In the genomic region with DNA sequence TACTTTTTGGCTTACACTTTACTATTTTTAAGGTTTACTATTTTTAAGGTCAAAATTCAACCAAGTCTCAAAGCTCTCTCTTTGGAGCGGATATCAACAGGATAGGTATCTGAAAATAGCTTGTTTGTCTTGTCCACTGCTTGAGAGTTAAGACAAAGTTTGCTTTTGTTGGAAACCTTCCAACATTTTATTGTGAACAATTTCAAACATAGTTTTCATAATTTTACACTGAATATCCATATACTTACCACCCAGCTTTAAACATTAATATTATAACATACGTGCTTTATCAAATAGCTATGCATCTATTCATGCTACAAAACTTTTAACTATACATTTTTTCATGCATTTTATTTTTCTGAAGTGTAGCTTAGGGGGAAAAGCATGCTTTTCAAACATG, we compare ENCODE assay signal across 13 cellular contexts.
DNase-seq lines count a peak whose midpoint lies in the region; ATAC-seq and TF ChIP-seq lines count a peak whose summit lies in the region.
"Had no signal": no experiment of that assay in that cellular context is flagged by ENCODE, and none has a peak within 500 bp of the region (broad histone marks: within the 10 kb centered on the region; RNA-seq: fewer than 3 reads in every experiment).

No MANE protein-coding gene starts in this region.

- H3K36me3 Mint-ChIP-seq in activated T-cell treated with anti-CD3 and anti-CD28 coated beads, Interleukin-2, amount 50 U/mL, for 4 hours (ENCODE audit: insufficient read depth) = peaks cover 52% of the 10 kb centered on the region
- H3K36me3 Mint-ChIP-seq in central memory CD8-positive, alpha-beta T cell (ENCODE audit: insufficient read depth) = peaks cover 57% of the 10 kb centered on the region
- H3K36me3 Mint-ChIP-seq in osteocyte (ENCODE audit: unreplicated experiment) = no peaks in the 10 kb centered on the region

- H3K27me3 Mint-ChIP-seq in activated T-cell treated with anti-CD3 and anti-CD28 coated beads, Interleukin-2, amount 50 U/mL, for 4 hours (ENCODE audit: low read depth) = no peaks in the 10 kb centered on the region
- no peaks in the 10 kb centered on the region for H3K27me3 Mint-ChIP-seq in central memory CD8-positive, alpha-beta T cell
- no peaks in the 10 kb centered on the region for H3K27me3 Mint-ChIP-seq in osteocyte (ENCODE audit: unreplicated experiment)
- H3K27me3 Mint-ChIP-seq: memory B cell had no signal

- H3K9me3 Mint-ChIP-seq in activated T-cell treated with anti-CD3 and anti-CD28 coated beads, Interleukin-2, amount 50 U/mL, for 4 hours = no peaks in the 10 kb centered on the region
- H3K9me3 Mint-ChIP-seq in central memory CD8-positive, alpha-beta T cell = no peaks in the 10 kb centered on the region
- no peaks in the 10 kb centered on the region for H3K9me3 Mint-ChIP-seq in osteocyte (ENCODE audit: unreplicated experiment)
- H3K9me3 Mint-ChIP-seq: GM23338, memory B cell had no signal

- H3K4me3 ChIP-seq in Peyer's patch = no peak overlapping the region
- H3K4me3 ChIP-seq: GM23338 had no signal

- TF ChIP-seq CTCF in Peyer's patch (IDR thresholded peaks at IDR 0.05) = no peak
- no peak for TF ChIP-seq CTCF in osteocyte (IDR thresholded peaks at IDR 0.05)

- peak overlapping the region; percentile 74 for H3K4me3 Mint-ChIP-seq in activated T-cell treated with anti-CD3 and anti-CD28 coated beads, Interleukin-2, amount 50 U/mL, for 4 hours
- peak overlapping the region; percentile 91 for H3K4me3 Mint-ChIP-seq in central memory CD8-positive, alpha-beta T cell
- H3K4me3 Mint-ChIP-seq in osteocyte (ENCODE audit: unreplicated experiment) = no peak overlapping the region
- H3K4me3 Mint-ChIP-seq: GM23338 had no signal

- no peak for ATAC-seq in activated T-cell treated with anti-CD3 and anti-CD28 coated beads, Interleukin-2, amount 50 U/mL, for 4 hours
- no peak for ATAC-seq in central memory CD8-positive, alpha-beta T cell (replicated peaks; ENCODE audit: extremely low read depth, poor library complexity, severe bottlenecking)
- ATAC-seq in GM21360 (IDR thresholded peaks at IDR 0.05; ENCODE audit: unreplicated experiment) = no peak
- ATAC-seq: GM23338, HepG2 had no signal

- peaks cover 98% of the 10 kb centered on the region for H3K4me1 Mint-ChIP-seq in activated T-cell treated with anti-CD3 and anti-CD28 coated beads, Interleukin-2, amount 50 U/mL, for 4 hours (ENCODE audit: low read depth)
- H3K4me1 Mint-ChIP-seq in central memory CD8-positive, alpha-beta T cell = peaks cover 98% of the 10 kb centered on the region
- peaks cover 92% of the 10 kb centered on the region for H3K4me1 Mint-ChIP-seq in osteocyte (ENCODE audit: unreplicated experiment)

- intact Hi-C loops in head of caudate nucleus (cut with DNase I) = no loop called here

- DNase-seq in activated T-cell treated with anti-CD3 and anti-CD28 coated beads, Interleukin-2, amount 50 U/mL, for 4 hours = no peak
- DNase-seq in activated T-cell treated with anti-CD3 and anti-CD28 coated beads for 4 hours (no peak), Peyer's patch (no peak), osteocyte (ENCODE audit: extremely low spot score, unreplicated experiment) (no peak), NCI-H510A treated with DMSO at 0.1 percent for 48 hours (lab: John Stamatoyannopoulos, UW) (no peak), head of caudate nucleus (no peak)
- no peak for DNase-seq in central memory CD8-positive, alpha-beta T cell (ENCODE audit: low spot score in 2 of 2)
- DNase-seq: ACHN, SHP77 treated with DMSO at 0.1 percent for 48 hours had no signal

- H3K4me1 ChIP-seq in Peyer's patch = peaks cover 0 to 22% (median 11%) of the 10 kb centered on the region in 4 donors

- H3K9me3 ChIP-seq in Peyer's patch = no peaks in the 10 kb centered on the region

- peak overlapping the region in 3 of 4 donors; percentile 3 to 76 (median 59) for H3K27ac ChIP-seq in Peyer's patch

- peak overlapping the region; percentile 100 for H3K27ac Mint-ChIP-seq in central memory CD8-positive, alpha-beta T cell (ENCODE audit: low read depth)
- peak overlapping the region; percentile 76 for H3K27ac Mint-ChIP-seq in osteocyte (ENCODE audit: unreplicated experiment)
- H3K27ac Mint-ChIP-seq: memory B cell had no signal

- H3K36me3 ChIP-seq in Peyer's patch = no peaks in the 10 kb centered on the region

- H3K27me3 ChIP-seq in Peyer's patch = no peaks in the 10 kb centered on the region

- no peak for TF ChIP-seq POLR2A in Peyer's patch (IDR thresholded peaks at IDR 0.05)
